Comparison of ENCODE assay signal across 23 cellular contexts in genomic region chr5:68538886-68539420, GRCh38.
"Had no signal": no experiment of that assay in that cellular context is flagged by ENCODE, and none has a peak within 500 bp of the region (broad histone marks: within the 10 kb centered on the region; RNA-seq: fewer than 3 reads in every experiment).

No MANE protein-coding gene starts in this region.

- H3K27ac ChIP-seq: colonic mucosa, dorsolateral prefrontal cortex, left lung, neutrophil, ovary, stomach, suprapubic skin, transverse colon had no signal

- H3K4me1 ChIP-seq: left lung had no signal

- H3K4me3 Mint-ChIP-seq: activated CD4-positive, alpha-beta memory T cell treated with anti-CD3 and anti-CD28 coated beads for 36 hours; activated naive CD4-positive, alpha-beta T cell treated with anti-CD3 and anti-CD28 coated beads for 36 hours; effector memory CD8-positive, alpha-beta T cell; naive thymus-derived CD8-positive, alpha-beta T cell; stimulated activated effector memory CD8-positive, alpha-beta T cell treated with anti-CD3 and anti-CD28 coated beads, Interleukin-12 subunit alpha, Interleukin-12 subunit beta, amount 100 ng/mL, for 72 hours; WTC11 had no signal

- H3K27me3 ChIP-seq: colonic mucosa, dorsolateral prefrontal cortex, left lung, neutrophil, ovary, suprapubic skin, transverse colon had no signal

- H3K4me1 Mint-ChIP-seq: stimulated activated effector memory CD8-positive, alpha-beta T cell treated with anti-CD3 and anti-CD28 coated beads, Interleukin-12 subunit alpha, Interleukin-12 subunit beta, amount 100 ng/mL, for 72 hours had no signal

- H3K36me3 Mint-ChIP-seq: activated CD4-positive, alpha-beta memory T cell treated with anti-CD3 and anti-CD28 coated beads for 36 hours; naive thymus-derived CD8-positive, alpha-beta T cell; stimulated activated effector memory CD8-positive, alpha-beta T cell treated with anti-CD3 and anti-CD28 coated beads, Interleukin-12 subunit alpha, Interleukin-12 subunit beta, amount 100 ng/mL, for 72 hours; WTC11 had no signal

- H3K4me3 ChIP-seq: colonic mucosa, dorsolateral prefrontal cortex, left lung, ovary, stomach, suprapubic skin, transverse colon had no signal

- H3K27ac Mint-ChIP-seq: activated CD4-positive, alpha-beta memory T cell treated with anti-CD3 and anti-CD28 coated beads for 36 hours; activated naive CD4-positive, alpha-beta T cell treated with anti-CD3 and anti-CD28 coated beads for 36 hours; effector memory CD8-positive, alpha-beta T cell; naive thymus-derived CD8-positive, alpha-beta T cell; stimulated activated effector memory CD8-positive, alpha-beta T cell treated with anti-CD3 and anti-CD28 coated beads, Interleukin-12 subunit alpha, Interleukin-12 subunit beta, amount 100 ng/mL, for 72 hours; WTC11 had no signal

- H3K9me3 Mint-ChIP-seq: activated CD4-positive, alpha-beta memory T cell treated with anti-CD3 and anti-CD28 coated beads for 36 hours; activated naive CD4-positive, alpha-beta T cell treated with anti-CD3 and anti-CD28 coated beads for 36 hours; effector memory CD8-positive, alpha-beta T cell; naive thymus-derived CD8-positive, alpha-beta T cell; stimulated activated effector memory CD8-positive, alpha-beta T cell treated with anti-CD3 and anti-CD28 coated beads, Interleukin-12 subunit alpha, Interleukin-12 subunit beta, amount 100 ng/mL, for 72 hours had no signal

- H3K9me3 ChIP-seq: colonic mucosa, left lung, neutrophil, ovary, stomach, suprapubic skin, transverse colon had no signal

- H3K36me3 ChIP-seq: colonic mucosa, left lung, neutrophil, ovary, stomach, suprapubic skin, transverse colon had no signal

- ATAC-seq: effector memory CD8-positive, alpha-beta T cell; esophagus mucosa; left lung; naive thymus-derived CD8-positive, alpha-beta T cell; sciatic nerve; stimulated activated effector memory CD8-positive, alpha-beta T cell treated with anti-CD3 and anti-CD28 coated beads, Interleukin-12 subunit alpha, Interleukin-12 subunit beta, amount 100 ng/mL, for 72 hours; WTC11 had no signal

- DNase-seq: activated CD4-positive, alpha-beta memory T cell treated with anti-CD3 and anti-CD28 coated beads for 36 hours; activated effector memory CD4-positive, alpha-beta T cell treated with Interleukin-2 at 50 U/mL for 16 hours; activated naive CD4-positive, alpha-beta T cell treated with anti-CD3 and anti-CD28 coated beads for 36 hours; activated T-cell treated with anti-CD3 and anti-CD28 coated beads, Interleukin-2, amount 50 U/mL, for 48 hours; colonic mucosa; dorsolateral prefrontal cortex; effector memory CD8-positive, alpha-beta T cell; hippocampal formation; left lung; naive thymus-derived CD8-positive, alpha-beta T cell; ovary; small intestine; stimulated activated CD4-positive, alpha-beta T cell treated with anti-CD3 and anti-CD28 coated beads, Interleukin-2, amount 100 ng/mL, for 24 hours; stomach; T-helper 1 cell; T1000; transverse colon had no signal
